ENCODE assay signal across 27 cellular contexts in genomic region chr2:238146884-238147544, GRCh38. TPM values are rescaled to one million over a fixed set of nuclear protein-coding genes. Genes with fewer than 3 reads are reported as not detected.
DNase-seq lines count a peak whose midpoint lies in the region; ATAC-seq, FAIRE-seq and TF ChIP-seq lines count a peak whose summit lies in the region.
"Had no signal": no experiment of that assay in that cellular context is flagged by ENCODE, and none has a peak within 500 bp of the region (broad histone marks: within the 10 kb centered on the region; RNA-seq: fewer than 3 reads in every experiment).

No MANE protein-coding gene starts in this region.

- H2AFZ ChIP-seq in GM12878 (ENCODE audit: control insufficient read depth, low read depth, low read length), result no peak overlapping the region

- peak; percentile 11 for DNase-seq in NCI-H2171 treated with DMSO at 0.1 percent for 48 hours (lab: John Stamatoyannopoulos, UW)
- DNase-seq in NCI-H2171 (lab: John Stamatoyannopoulos, UW), result no peak
- no peak for DNase-seq in GM12878 (ENCODE audit: low read depth, low spot score)
- peak; percentile 64 for DNase-seq in renal cortical epithelial cell (ENCODE audit: low read depth)
- no peak for DNase-seq in activated CD4-positive, alpha-beta T cell treated with anti-CD3 and anti-CD28 coated beads, Interleukin-2, amount 50 U/mL, for 1 hour
- DNase-seq in urothelium cell line (ENCODE audit: low spot score), result no peak
- DNase-seq: ACHN, C1 segment of cervical spinal cord, Calu3, DMS153, GOT3, KBM-7, NCI-H1092, NCI-H1436, NCI-H1930, NCI-H345, NCI-H524 treated with DMSO at 0.1 percent for 48 hours, NCI-H82 had no signal

- no peaks in the 10 kb centered on the region for H3K9me3 ChIP-seq in GM12878 (replicated peaks; ENCODE audit: control insufficient read depth, insufficient read depth, low read length)
- H3K9me3 ChIP-seq: SJSA1 had no signal

- H3K36me3 ChIP-seq in GM12878 (ENCODE audit: control insufficient read depth in 2 of 2, insufficient read depth in 2 of 2, low read length in 1 of 2), result no peaks in the 10 kb centered on the region
- H3K36me3 ChIP-seq: SJSA1 had no signal

- no peak overlapping the region for H3K9ac ChIP-seq in GM12878 (ENCODE audit: control insufficient read depth, insufficient read depth, low read length)

- TF ChIP-seq RAD21 in GM12878 (IDR thresholded peaks at IDR 0.05; ENCODE audit: insufficient read depth, low read depth, low read length), result no peak

- no peaks in the 10 kb centered on the region for H4K20me1 ChIP-seq in GM12878 (ENCODE audit: control insufficient read depth, insufficient read depth)

- no peaks in the 10 kb centered on the region for H3K4me1 ChIP-seq in GM12878 (ENCODE audit: control insufficient read depth, insufficient read depth, low read length)

- H3K79me2 ChIP-seq in GM12878 (ENCODE audit: control insufficient read depth, insufficient read depth, low read length), result no peaks in the 10 kb centered on the region

- in situ Hi-C loops in GM12878 (cut with MboI), result no loop called here

- no peak for TF ChIP-seq POLR2A in GM12878 (IDR thresholded peaks at IDR 0.05; ENCODE audit: low read depth, low read length)

- no peak for TF ChIP-seq EP300 in GM12878 (IDR thresholded peaks at IDR 0.05; ENCODE audit: borderline replicate concordance in 1 of 2, control insufficient read depth in 1 of 2, low read depth in 2 of 2, low read length in 2 of 2)

- WGBS in GM12878 (ENCODE audit: insufficient coverage, insufficient replicate concordance, low lambda C conversion rate, missing lambda C conversion rate), result 19% methylated on average over 8 of the region's 13 CpGs

- H3K27me3 ChIP-seq in GM12878 (replicated peaks in 1 of 2; ENCODE audit: control insufficient read depth in 2 of 2, insufficient read depth in 2 of 2, low read length in 1 of 2), result no peaks in the 10 kb centered on the region
- H3K27me3 ChIP-seq: SJSA1 had no signal

- H3K27ac ChIP-seq in GM12878 (ENCODE audit: control insufficient read depth, insufficient read depth), result no peak overlapping the region
- H3K27ac ChIP-seq: 22Rv1, SJSA1 had no signal

- CTCF ChIA-PET in GM12878 (lab: Yijun Ruan, JAX), result interaction anchor here (0.7 to 1.2 kb wide), 2 partner anchors 40 to 116 kb away, joined by 3 to 4 read pairs; no protein-coding TSS in a partner anchor

- RAD21 ChIA-PET in GM12878 (lab: Charles Lee; ENCODE audit: unreplicated experiment), result no interaction called here

- POLR2A ChIA-PET in GM12878 (lab: Charles Lee), result interaction anchor here (0.7 kb wide), 1 partner anchor 22 kb away, joined by 5 read pairs; no protein-coding TSS in a partner anchor

- ATAC-seq in GM12878 (no peak), GM18517 (IDR thresholded peaks at IDR 0.05; ENCODE audit: unreplicated experiment) (no peak), HG02763 (IDR thresholded peaks at IDR 0.05; ENCODE audit: unreplicated experiment) (no peak)
- ATAC-seq: CD8-positive, alpha-beta T cell; HCT116; Right ventricle myocardium inferior had no signal

- FAIRE-seq in GM12878 (lab: Jason Lieb, UNC), result no peak
- no peak for FAIRE-seq in urothelium cell line (lab: Jason Lieb, UNC)
- FAIRE-seq: GM18507, RCC 7860 had no signal

- intact Hi-C loops in GM12878 (cut with micrococcal nuclease; ENCODE audit: unreplicated experiment), result no loop called here

- SMC1A ChIA-PET in GM12878 (lab: Charles Lee; ENCODE audit: uncharacterized antibody, unreplicated experiment), result interaction anchor here (1.2 kb wide), 1 partner anchor 259 kb away, joined by 4 read pairs; no protein-coding TSS in a partner anchor

- BruUV-seq in GM12878 (replicated peaks; lab: Mats Ljungman, UMichigan), result no TSS peak

- H3K4me3 ChIP-seq in GM12878, result no peak overlapping the region
- H3K4me3 ChIP-seq: SJSA1 had no signal

- H3K4me2 ChIP-seq in GM12878 (ENCODE audit: control insufficient read depth, insufficient read depth), result no peak overlapping the region

- no peak for TF ChIP-seq CTCF in GM12878 (IDR thresholded peaks at IDR 0.05 in 2 of 3, conservative IDR thresholded peaks at IDR 0.05 in 1 of 3; ENCODE audit: control insufficient read depth in 2 of 3, extremely low read depth in 1 of 3, insufficient read depth in 1 of 3, low read depth in 3 of 3, low read length in 3 of 3)

TF ChIP-seq in GM12878, 131 proteins besides CTCF, POLR2A, EP300 and RAD21 (continues in another document):
- no peak for TF ChIP-seq ZSCAN29 (IDR thresholded peaks at IDR 0.05)

RNA-seq across cellular contexts. Expression of gene KLHL30, which starts 8.5 kb away (rescaled TPM):
- total RNA-seq in GM12878 (2013; cell fraction: nucleolus; rRNA removed), result 0.12 and 0.13 TPM in 2 replicates
- total RNA-seq in GM12878 (2014; rRNA removed) (0.05 TPM in 1 of 2 replicates, not detected in the other), GM12878 (2014; rRNA removed; fragmentation: Illumina TruSeq; extraction: Trizol) (not detected in 2 replicates), GM12878 (2021) (0.05 TPM in 1 of 2 replicates, not detected in the other), renal cortical epithelial cell (0.40 and 0.87 TPM in 2 replicates)
- polyA plus RNA-seq in GM12878 (2011; ENCODE audit: low read depth), result not detected
- polyA plus RNA-seq in GM12878 (2011; rRNA removed) (not detected in 2 replicates), GM12878 (2014; fragmentation: Illumina TruSeq; extraction: Trizol) (not detected in 2 replicates), GM12878 (2014; fragmentation: Nextera tagmentation; extraction: Ambion mirVana) (not detected), GM12878 (2014; rRNA removed) (not detected in 2 replicates), GM12878 (2016; fragmentation: Nextera tagmentation; extraction: Ambion mirVana) (under 1 TPM in 1 of 2 experiments, not detected in 1; 0.03 TPM)
- not detected in 2 replicates for polyA plus RNA-seq in GM12878 (2011; cell fraction: cytosol; rRNA removed)
- polyA plus RNA-seq in GM12878 (2011; cell fraction: nucleus; rRNA removed), result 0.09 TPM in 1 of 2 replicates, not detected in the other
- polyA plus RNA-seq in GM12878 (2012), result 0.03 TPM in 1 of 2 replicates, not detected in the other
- polyA minus RNA-seq in GM12878 (2011; rRNA and poly(A)+ RNA removed), result not detected in 2 replicates
- polyA minus RNA-seq in GM12878 (2011; cell fraction: cytosol; rRNA and poly(A)+ RNA removed), result not detected in 2 replicates
- not detected in 2 replicates for polyA minus RNA-seq in GM12878 (2011; cell fraction: nucleus; rRNA and poly(A)+ RNA removed)
- total RNA-seq: CD8-positive, alpha-beta T cell had no signal

RNA-seq across cellular contexts. Expression of gene ERFE, which starts 11.8 kb away (rescaled TPM):
- not detected in 2 replicates for total RNA-seq in GM12878 (2013; cell fraction: nucleolus; rRNA removed)
- total RNA-seq in GM12878 (2014; rRNA removed) (not detected in 2 replicates), GM12878 (2014; rRNA removed; fragmentation: Illumina TruSeq; extraction: Trizol) (not detected in 2 replicates), GM12878 (2021) (not detected in 2 replicates), renal cortical epithelial cell (10.4 and 13.9 TPM in 2 replicates)
- not detected for polyA plus RNA-seq in GM12878 (2011; ENCODE audit: low read depth)
- polyA plus RNA-seq in GM12878 (2011; rRNA removed) (not detected in 2 replicates), GM12878 (2014; fragmentation: Illumina TruSeq; extraction: Trizol) (not detected in 2 replicates), GM12878 (2014; fragmentation: Nextera tagmentation; extraction: Ambion mirVana) (not detected), GM12878 (2014; rRNA removed) (not detected in 2 replicates), GM12878 (2016; fragmentation: Nextera tagmentation; extraction: Ambion mirVana) (not detected)
- polyA plus RNA-seq in GM12878 (2011; cell fraction: cytosol; rRNA removed), result not detected in 2 replicates
- polyA plus RNA-seq in GM12878 (2011; cell fraction: nucleus; rRNA removed), result not detected in 2 replicates
- 0.11 TPM in 1 of 2 replicates, not detected in the other for polyA plus RNA-seq in GM12878 (2012)
- not detected in 2 replicates for polyA minus RNA-seq in GM12878 (2011; rRNA and poly(A)+ RNA removed)
- polyA minus RNA-seq in GM12878 (2011; cell fraction: cytosol; rRNA and poly(A)+ RNA removed), result not detected in 2 replicates
- polyA minus RNA-seq in GM12878 (2011; cell fraction: nucleus; rRNA and poly(A)+ RNA removed), result 0.24 TPM in 1 of 2 replicates, not detected in the other
- total RNA-seq: CD8-positive, alpha-beta T cell had no signal

RNA-seq across cellular contexts. Expression of gene ESPNL, which starts 46.9 kb away (rescaled TPM):
- 3.3 and 4.0 TPM in 2 replicates for total RNA-seq in GM12878 (2013; cell fraction: nucleolus; rRNA removed)
- total RNA-seq in GM12878 (2014; rRNA removed), result 0.49 and 0.56 TPM in 2 replicates
- 0.14 and 0.18 TPM in 2 replicates for total RNA-seq in GM12878 (2014; rRNA removed; fragmentation: Illumina TruSeq; extraction: Trizol)
- 0.32 and 0.41 TPM in 2 replicates for total RNA-seq in GM12878 (2021)
- polyA plus RNA-seq in GM12878 (2011; ENCODE audit: low read depth), result 0.07 TPM
- 0.56 and 0.94 TPM in 2 replicates for polyA plus RNA-seq in GM12878 (2011; rRNA removed)
- polyA plus RNA-seq in GM12878 (2011; cell fraction: cytosol; rRNA removed), result 1.6 and 2.2 TPM in 2 replicates
- polyA plus RNA-seq in GM12878 (2011; cell fraction: nucleus; rRNA removed), result 6.6 and 6.9 TPM in 2 replicates
- polyA plus RNA-seq in GM12878 (2012), result 0.38 and 0.48 TPM in 2 replicates
- 0.12 TPM in 1 of 2 replicates, not detected in the other for polyA plus RNA-seq in GM12878 (2014; fragmentation: Illumina TruSeq; extraction: Trizol)
- polyA plus RNA-seq in GM12878 (2014; fragmentation: Nextera tagmentation; extraction: Ambion mirVana), result not detected
- polyA plus RNA-seq in GM12878 (2014; rRNA removed), result 0.36 and 0.39 TPM in 2 replicates
- polyA plus RNA-seq in GM12878 (2016; fragmentation: Nextera tagmentation; extraction: Ambion mirVana), result under 1 TPM in 1 of 2 experiments, not detected in 1; 0.05 TPM
- 0.15 and 0.62 TPM in 2 replicates for polyA minus RNA-seq in GM12878 (2011; rRNA and poly(A)+ RNA removed)
- polyA minus RNA-seq in GM12878 (2011; cell fraction: cytosol; rRNA and poly(A)+ RNA removed), result 0.94 TPM in 1 of 2 replicates, not detected in the other
- 0.60 and 0.77 TPM in 2 replicates for polyA minus RNA-seq in GM12878 (2011; cell fraction: nucleus; rRNA and poly(A)+ RNA removed)
- 0.85 and 4.5 TPM in 2 replicates for total RNA-seq in renal cortical epithelial cell
- total RNA-seq: CD8-positive, alpha-beta T cell; Right ventricle myocardium inferior had no signal

RNA-seq across cellular contexts. Expression of gene ILKAP, which starts 56.5 kb away (rescaled TPM):
- total RNA-seq in GM12878 (2013; cell fraction: nucleolus; rRNA removed), result 79.6 and 82.1 TPM in 2 replicates
- total RNA-seq in GM12878 (2014; rRNA removed) (30.2 and 30.8 TPM in 2 replicates), GM12878 (2014; rRNA removed; fragmentation: Illumina TruSeq; extraction: Trizol) (22.9 and 24.0 TPM in 2 replicates), GM12878 (2021) (42.2 and 44.5 TPM in 2 replicates), renal cortical epithelial cell (11.8 and 20.7 TPM in 2 replicates)
- polyA plus RNA-seq in GM12878 (2011; ENCODE audit: low read depth), result 15.1 TPM
- polyA plus RNA-seq in GM12878 (2011; rRNA removed) (39.2 and 46.5 TPM in 2 replicates), GM12878 (2014; fragmentation: Illumina TruSeq; extraction: Trizol) (23.7 and 30.2 TPM in 2 replicates), GM12878 (2014; fragmentation: Nextera tagmentation; extraction: Ambion mirVana) (10 to 100 TPM in 1 of 2 experiments, 1 to 10 TPM in 1; 4.2 to 11.2 TPM), GM12878 (2014; rRNA removed) (55.8 and 65.3 TPM in 2 replicates), GM12878 (2016; fragmentation: Nextera tagmentation; extraction: Ambion mirVana) (10 to 100 TPM; 63.8 to 64.8 TPM)
- 33.9 and 48.0 TPM in 2 replicates for polyA plus RNA-seq in GM12878 (2011; cell fraction: cytosol; rRNA removed)
- 84.1 and 110 TPM in 2 replicates for polyA plus RNA-seq in GM12878 (2011; cell fraction: nucleus; rRNA removed)
- polyA plus RNA-seq in GM12878 (2012), result 23.5 and 26.6 TPM in 2 replicates
- 35.7 and 40.7 TPM in 2 replicates for polyA minus RNA-seq in GM12878 (2011; rRNA and poly(A)+ RNA removed)
- polyA minus RNA-seq in GM12878 (2011; cell fraction: cytosol; rRNA and poly(A)+ RNA removed), result 9.7 and 12.7 TPM in 2 replicates
- polyA minus RNA-seq in GM12878 (2011; cell fraction: nucleus; rRNA and poly(A)+ RNA removed), result 30.6 and 68.0 TPM in 2 replicates

Comparison
In these comparisons a context has a peak if more than half of its experiments do, and no peak if none do; other contexts are left out.
1. DNase-seq: peak in NCI-H2171 treated with DMSO at 0.1 percent for 48 hours (single experiment) and renal cortical epithelial cell (single experiment); none in NCI-H2171 (single experiment), GM12878 (single experiment), activated CD4-positive, alpha-beta T cell treated with anti-CD3 and anti-CD28 coated beads, Interleukin-2, amount 50 U/mL, for 1 hour (single experiment) and urothelium cell line (single experiment).